ENCODE assay signal across 22 cellular contexts in the genomic region with DNA sequence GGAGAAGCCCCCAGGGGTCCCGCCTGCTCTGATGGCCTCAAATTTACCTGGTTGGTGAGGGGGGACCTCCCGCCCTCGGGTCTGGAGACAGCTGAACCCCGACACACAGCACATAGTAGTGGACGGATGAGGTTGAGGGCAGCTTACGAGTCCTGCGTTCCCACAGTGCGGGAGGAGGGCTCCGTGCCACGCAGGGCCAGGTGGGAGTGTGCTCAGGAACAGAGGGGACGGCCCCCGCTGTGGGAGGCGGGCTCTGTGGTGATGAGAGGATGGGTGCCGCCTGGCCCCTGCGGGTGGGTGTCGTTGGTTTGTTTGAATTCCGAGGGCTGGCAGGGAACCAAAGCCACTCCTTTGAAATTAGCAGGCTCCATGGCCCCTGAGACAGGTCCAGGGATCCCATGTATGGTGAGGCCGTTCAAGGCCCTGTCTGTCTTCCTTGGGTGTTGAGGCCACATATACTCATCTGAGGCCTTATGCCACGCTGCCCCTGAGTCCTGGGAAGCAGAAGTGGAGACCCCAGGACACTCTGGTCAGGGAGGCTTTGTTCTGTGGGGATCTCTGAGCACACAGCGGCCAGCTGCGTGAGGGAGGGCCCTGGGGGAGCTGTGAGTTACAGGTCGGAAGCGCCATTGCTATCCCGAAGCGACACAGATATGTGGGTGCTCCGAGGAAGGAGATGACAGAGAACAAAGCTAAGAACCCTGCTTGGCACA. TPM values are rescaled to one million over a fixed set of nuclear protein-coding genes. Genes with fewer than 3 reads are reported as not detected.
DNase-seq lines count a peak whose midpoint lies in the region; ATAC-seq and TF ChIP-seq lines count a peak whose summit lies in the region.
"Had no signal": no experiment of that assay in that cellular context is flagged by ENCODE, and none has a peak within 500 bp of the region (broad histone marks: within the 10 kb centered on the region; RNA-seq: fewer than 3 reads in every experiment).

No MANE protein-coding gene starts in this region.

- no peak overlapping the region for H3K9ac ChIP-seq in trophoblast cell (ENCODE audit: low read length)

- peak; percentile 55 for DNase-seq in natural killer cell treated with Interleukin-12 subunit alpha and Interleukin-12 subunit beta and Interleukin-15 and Interleukin-18, amount 100 ng/mL, for 72 hours (ENCODE audit: low spot score)
- DNase-seq in natural killer cell (no peak), WTC11 (ENCODE audit: low spot score) (no peak), trophoblast cell (no peak), EL (no peak), NK-92 (lab: John Stamatoyannopoulos, UW; ENCODE audit: unreplicated experiment) (no peak), SW 1271 (lab: John Stamatoyannopoulos, UW) (no peak)
- DNase-seq: BE2C; CD4-positive, CD25-positive, alpha-beta regulatory T cell; DMS79 treated with DMSO at 0.1 percent for 48 hours; HFFc6; MG63; NCI-H1048; NCI-H1436; NCI-H187 treated with DMSO at 0.1 percent for 48 hours; NCI-H2107; NCI-H510A treated with DMSO at 0.1 percent for 48 hours; NCI-H748 treated with DMSO at 0.1 percent for 48 hours had no signal

- no peak overlapping the region for H2BK120ac ChIP-seq in trophoblast cell (ENCODE audit: insufficient read depth, low read length, poor library complexity)

- H3K36me3 Mint-ChIP-seq in natural killer cell treated with Interleukin-12 subunit alpha and Interleukin-12 subunit beta and Interleukin-15 and Interleukin-18, amount 100 ng/mL, for 72 hours: no peaks in the 10 kb centered on the region
- no peaks in the 10 kb centered on the region for H3K36me3 Mint-ChIP-seq in natural killer cell
- H3K36me3 Mint-ChIP-seq in WTC11: peaks cover 33% of the 10 kb centered on the region

- H3K4me1 ChIP-seq in trophoblast cell (ENCODE audit: control insufficient read depth in 1 of 2, insufficient read depth in 2 of 2, low read length in 2 of 2): peaks cover 4 to 5% of the 10 kb centered on the region in 2 experiments
- H3K4me1 ChIP-seq: BE2C, Peyer's patch had no signal

- no peak overlapping the region for H2AK5ac ChIP-seq in trophoblast cell (ENCODE audit: low read length)

- H3K27me3 ChIP-seq in trophoblast cell (ENCODE audit: insufficient read depth, low read length): no peaks in the 10 kb centered on the region
- H3K27me3 ChIP-seq: BE2C, MG63, Peyer's patch had no signal

- no peak overlapping the region for H4K8ac ChIP-seq in trophoblast cell (ENCODE audit: low read depth, low read length)

- peaks cover 60 to 67% of the 10 kb centered on the region in 2 experiments for H3K36me3 ChIP-seq in trophoblast cell (ENCODE audit: control insufficient read depth in 1 of 2, insufficient read depth in 2 of 2, low read length in 2 of 2)
- H3K36me3 ChIP-seq: BE2C, MG63 had no signal

- POLR2A ChIA-PET in WTC11 (lab: Charles Lee): no interaction called here

- no peaks in the 10 kb centered on the region for H3K9me3 Mint-ChIP-seq in natural killer cell treated with Interleukin-12 subunit alpha and Interleukin-12 subunit beta and Interleukin-15 and Interleukin-18, amount 100 ng/mL, for 72 hours
- H3K9me3 Mint-ChIP-seq in natural killer cell: no peaks in the 10 kb centered on the region
- no peaks in the 10 kb centered on the region for H3K9me3 Mint-ChIP-seq in WTC11
- H3K9me3 Mint-ChIP-seq: CD4-positive, CD25-positive, alpha-beta regulatory T cell; HFFc6 had no signal

- H3K4ac ChIP-seq in trophoblast cell (ENCODE audit: low read depth, low read length): no peak overlapping the region

- H3K4me3 Mint-ChIP-seq in natural killer cell treated with Interleukin-12 subunit alpha and Interleukin-12 subunit beta and Interleukin-15 and Interleukin-18, amount 100 ng/mL, for 72 hours: no peak overlapping the region
- no peak overlapping the region for H3K4me3 Mint-ChIP-seq in natural killer cell
- H3K4me3 Mint-ChIP-seq in WTC11: no peak overlapping the region
- H3K4me3 Mint-ChIP-seq: HFFc6 had no signal

- no peak overlapping the region for H4K12ac ChIP-seq in trophoblast cell (ENCODE audit: low read depth, low read length)

- ATAC-seq in natural killer cell treated with Interleukin-12 subunit alpha and Interleukin-12 subunit beta and Interleukin-15 and Interleukin-18, amount 100 ng/mL, for 72 hours: no peak
- ATAC-seq in natural killer cell: no peak
- no peak for ATAC-seq in WTC11
- ATAC-seq: GM12878 had no signal

- peak overlapping the region; percentile 18 for H3K4me3 ChIP-seq in trophoblast cell (ENCODE audit: low read depth, low read length)
- H3K4me3 ChIP-seq: GM12878, MG63, Peyer's patch had no signal

- no peak overlapping the region for H3K4me2 ChIP-seq in trophoblast cell (ENCODE audit: low read length)

- H3K9me3 ChIP-seq in trophoblast cell (ENCODE audit: insufficient read depth, low read depth, low read length): no peaks in the 10 kb centered on the region
- H3K9me3 ChIP-seq: BE2C, MG63, Peyer's patch had no signal

- H4K91ac ChIP-seq in trophoblast cell (ENCODE audit: low read depth, low read length): no peak overlapping the region

- no peaks in the 10 kb centered on the region for H3K79me1 ChIP-seq in trophoblast cell (ENCODE audit: low read length)

- no peak overlapping the region for H2BK12ac ChIP-seq in trophoblast cell (ENCODE audit: low read length)

- no peaks in the 10 kb centered on the region for H3K27me3 Mint-ChIP-seq in natural killer cell treated with Interleukin-12 subunit alpha and Interleukin-12 subunit beta and Interleukin-15 and Interleukin-18, amount 100 ng/mL, for 72 hours
- H3K27me3 Mint-ChIP-seq in natural killer cell (ENCODE audit: low read depth in 2 of 2): no peaks in the 10 kb centered on the region
- no peaks in the 10 kb centered on the region for H3K27me3 Mint-ChIP-seq in WTC11 (ENCODE audit: low read depth)
- H3K27me3 Mint-ChIP-seq: CD4-positive, CD25-positive, alpha-beta regulatory T cell had no signal

- H3K27ac ChIP-seq in trophoblast cell (ENCODE audit: low read depth, low read length): no peak overlapping the region
- H3K27ac ChIP-seq: Peyer's patch had no signal

- H3K4me1 Mint-ChIP-seq in natural killer cell treated with Interleukin-12 subunit alpha and Interleukin-12 subunit beta and Interleukin-15 and Interleukin-18, amount 100 ng/mL, for 72 hours (ENCODE audit: low read depth in 2 of 2): peaks cover 0 to 4% of the 10 kb centered on the region in 2 donors
- peaks cover 0 to 6% of the 10 kb centered on the region in 2 donors for H3K4me1 Mint-ChIP-seq in natural killer cell
- H3K4me1 Mint-ChIP-seq in WTC11: peaks cover 14% of the 10 kb centered on the region

- CTCF ChIA-PET in WTC11 (lab: Charles Lee): no interaction called here

- no peak overlapping the region for H3K14ac ChIP-seq in trophoblast cell (ENCODE audit: low read length)

- no peak overlapping the region for H3K23ac ChIP-seq in trophoblast cell (ENCODE audit: low read length)

- no peak overlapping the region for H2BK5ac ChIP-seq in trophoblast cell (ENCODE audit: low read depth, low read length, poor library complexity)

- intact Hi-C loops in natural killer cell (cut with micrococcal nuclease): no loop called here

- no peak overlapping the region for H3K27ac Mint-ChIP-seq in natural killer cell treated with Interleukin-12 subunit alpha and Interleukin-12 subunit beta and Interleukin-15 and Interleukin-18, amount 100 ng/mL, for 72 hours
- H3K27ac Mint-ChIP-seq in natural killer cell (no peak overlapping the region), WTC11 (0 out of 2 replicates have a peak overlapping the region, but pooled peaks have one; percentile 70)
- H3K27ac Mint-ChIP-seq: CD4-positive, CD25-positive, alpha-beta regulatory T cell; HFFc6 had no signal

- no peak for TF ChIP-seq CTCF in natural killer cell (IDR thresholded peaks at IDR 0.05)
- no peak for TF ChIP-seq CTCF in WTC11 (IDR thresholded peaks at IDR 0.05)

- WGBS in trophoblast cell (ENCODE audit: extremely low coverage, insufficient coverage, insufficient read length): no CpG with 5 or more reads among the region's 26 CpGs

- no peak overlapping the region for H2AFZ ChIP-seq in trophoblast cell (ENCODE audit: insufficient read depth, low read length, poor library complexity)

- no peak overlapping the region for H3K18ac ChIP-seq in trophoblast cell (ENCODE audit: low read length)

- H3K79me2 ChIP-seq in trophoblast cell (ENCODE audit: control insufficient read depth, insufficient read depth, low read length, poor library complexity): no peaks in the 10 kb centered on the region

TF ChIP-seq in WTC11, 78 proteins besides CTCF, POLR2A, EP300 and RAD21 (continues in another document):
- TF ChIP-seq ZNF232 (CRISPR knock-in tag; IDR thresholded peaks at IDR 0.05) (no peak), JUN (CRISPR knock-in tag; IDR thresholded peaks at IDR 0.05) (no peak), ESRRA (CRISPR knock-in tag; IDR thresholded peaks at IDR 0.05; ENCODE audit: borderline replicate concordance) (no peak), IRF1 (CRISPR knock-in tag; IDR thresholded peaks at IDR 0.05) (no peak), GTF2I (CRISPR knock-in tag; conservative IDR thresholded peaks at IDR 0.05) (no peak), GRHL2 (CRISPR knock-in tag; IDR thresholded peaks at IDR 0.05; ENCODE audit: insufficient replicate concordance, severe bottlenecking) (no peak)

RNA-seq across cellular contexts. Expression of gene NADSYN1, which starts 21.9 kb away (rescaled TPM):
- total RNA-seq in natural killer cell treated with Interleukin-12 subunit alpha and Interleukin-12 subunit beta and Interleukin-15 and Interleukin-18, amount 100 ng/mL, for 72 hours: 100 to 1,000 TPM; 117 to 129 TPM
- total RNA-seq in natural killer cell (100 to 1,000 TPM; 134 to 156 (median 150) TPM), WTC11 (2021) (43.4 to 45.6 TPM (median 45.1 TPM) in 3 replicates)
- polyA plus RNA-seq in trophoblast cell (2013): 32.7 and 33.1 TPM in 2 replicates

RNA-seq across cellular contexts. Expression of gene DHCR7, which starts 26.7 kb away (rescaled TPM):
- 100 to 1,000 TPM in 1 of 2 donors, 10 to 100 TPM in 1; 75.8 to 104 TPM for total RNA-seq in natural killer cell treated with Interleukin-12 subunit alpha and Interleukin-12 subunit beta and Interleukin-15 and Interleukin-18, amount 100 ng/mL, for 72 hours
- total RNA-seq in natural killer cell (10 to 100 TPM; 12.5 to 18.1 (median 15.9) TPM), WTC11 (2021) (104 to 120 TPM (median 120 TPM) in 3 replicates)
- polyA plus RNA-seq in trophoblast cell (2013): 282 and 291 TPM in 2 replicates

RNA-seq across cellular contexts. Expression of gene KRTAP5-7, which starts 52.1 kb away (rescaled TPM):
- total RNA-seq in natural killer cell treated with Interleukin-12 subunit alpha and Interleukin-12 subunit beta and Interleukin-15 and Interleukin-18, amount 100 ng/mL, for 72 hours: under 1 TPM in 1 of 2 donors, not detected in 1; 0.26 TPM
- under 1 TPM in 2 of 3 donors, not detected in 1; 0.19 to 0.25 TPM for total RNA-seq in natural killer cell
- 0.11 TPM in 1 of 3 replicates, not detected in the others for total RNA-seq in WTC11 (2021)
- 0.06 TPM in 1 of 2 replicates, not detected in the other for polyA plus RNA-seq in trophoblast cell (2013)
- total RNA-seq: A673; CD4-positive, CD25-positive, alpha-beta regulatory T cell; GM12878; HFFc6; LHCN-M2 had no signal
- polyA plus RNA-seq: CD4-positive, CD25-positive, alpha-beta regulatory T cell had no signal
